8 cellular contexts compared by ENCODE assay signal in the genomic region with DNA sequence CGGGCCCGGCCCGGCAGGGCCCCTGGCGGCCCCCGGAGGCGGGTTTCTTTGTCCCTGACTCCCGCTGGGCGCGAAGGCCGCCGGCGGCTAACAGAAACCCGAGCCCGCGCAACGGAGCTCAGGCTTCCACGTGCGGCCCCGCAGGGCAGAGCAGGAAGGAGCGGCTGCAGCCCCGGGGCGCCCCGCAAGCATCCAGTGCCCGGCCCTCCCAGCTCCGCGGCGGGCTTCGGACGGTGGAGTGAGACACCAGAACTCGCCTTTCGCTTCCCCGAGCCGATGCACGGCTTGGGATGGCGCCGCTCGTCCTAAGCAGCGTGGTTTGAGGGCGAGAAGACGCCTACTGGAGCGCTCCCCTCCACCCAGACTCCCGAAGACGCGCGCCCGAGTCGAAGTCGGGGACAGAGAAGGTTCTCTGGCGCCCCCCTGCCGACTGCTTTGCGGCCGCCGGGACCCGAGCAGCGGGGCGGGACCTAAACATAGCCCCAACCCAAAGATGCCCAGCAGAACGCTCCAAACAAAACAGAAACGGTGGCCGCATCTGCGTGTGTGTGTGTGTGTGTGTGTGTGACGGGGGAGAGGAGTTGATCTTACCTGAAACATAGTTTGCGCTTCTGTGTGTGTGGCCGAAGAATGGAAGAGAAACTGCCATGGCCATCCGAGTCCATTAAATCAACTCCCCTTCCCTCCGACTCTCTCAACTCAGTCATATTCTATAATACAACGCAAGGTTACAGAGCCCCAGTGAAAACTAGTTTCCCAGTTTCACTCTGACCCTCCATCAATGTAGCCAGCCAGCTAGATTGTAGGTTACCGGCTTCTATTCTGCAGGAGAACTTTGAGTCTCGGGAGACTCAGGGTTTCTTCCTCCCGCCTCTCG. TPM values are rescaled to one million over a fixed set of nuclear protein-coding genes. Genes with fewer than 3 reads are reported as not detected.
A peak's percentile ranks its signal among the peaks of the same experiment; 100 is the strongest.
DNase-seq lines count a peak whose midpoint lies in the region; ATAC-seq and TF ChIP-seq lines count a peak whose summit lies in the region.

No MANE protein-coding gene starts in this region.

- ATAC-seq in HG02970 (IDR thresholded peaks at IDR 0.05; ENCODE audit: low FRiP score, unreplicated experiment) = peak; percentile 14
- ATAC-seq in thoracic aorta (ENCODE audit: insufficient number of reproducible peaks, low FRiP score, low read depth) = no peak

- H3K4me1 ChIP-seq in esophagus (ENCODE audit: control insufficient read depth in 2 of 2, insufficient read depth in 2 of 2, low read length in 1 of 2) (peaks cover 2 to 11% of the 10 kb centered on the region in 2 donors), thoracic aorta (ENCODE audit: control insufficient read depth in 1 of 2, low read depth in 2 of 2) (peaks cover 30 to 46% of the 10 kb centered on the region in 2 donors)

- no peak for TF ChIP-seq CTCF in thoracic aorta (IDR thresholded peaks at IDR 0.05)

- H3K27ac ChIP-seq in esophagus (ENCODE audit: low read depth in 2 of 2, low read length in 1 of 2) (no peak overlapping the region), thoracic aorta (no peak overlapping the region)

- peak; percentile 33 to 48 for DNase-seq in stimulated activated CD4-positive, alpha-beta T cell treated with anti-CD3 and anti-CD28 coated beads, Interleukin-12 subunit alpha, Interleukin-12 subunit beta, amount 100 ng/mL, for 24 hours (ENCODE audit: low read depth in 2 of 2)
- no peak for DNase-seq in stimulated activated CD4-positive, alpha-beta T cell treated with anti-CD3 and anti-CD28 coated beads, Interleukin-2, amount 100 ng/mL, for 48 hours
- DNase-seq in NCI-H510A treated with DMSO at 0.1 percent for 48 hours (lab: John Stamatoyannopoulos, UW) (peak; percentile 75), activated T-cell treated with anti-CD3 and anti-CD28 coated beads for 1 hour (ENCODE audit: low read depth) (peak; percentile 56), myocyte (ENCODE audit: low read depth) (peak; percentile 73), thoracic aorta (ENCODE audit: low spot score) (no peak)

- no peaks in the 10 kb centered on the region for H3K36me3 ChIP-seq in esophagus (ENCODE audit: control insufficient read depth in 2 of 2, insufficient read depth in 2 of 2, low read length in 1 of 2)
- H3K36me3 ChIP-seq in thoracic aorta = no peaks in the 10 kb centered on the region

- H3K27me3 ChIP-seq in esophagus (ENCODE audit: control insufficient read depth in 1 of 2, insufficient read depth in 2 of 2, low read length in 2 of 2) (peaks cover 0 to 22% of the 10 kb centered on the region in 2 donors), thoracic aorta (replicated peaks; ENCODE audit: insufficient read depth) (peaks cover 14% of the 10 kb centered on the region)

- H3K4me3 ChIP-seq in esophagus (ENCODE audit: low read depth in 1 of 2, low read length in 2 of 2) (peak overlapping the region; percentile 59 to 60), thoracic aorta (peak overlapping the region; percentile 79)

- H3K9me3 ChIP-seq in esophagus (ENCODE audit: control insufficient read depth in 2 of 2, insufficient read depth in 1 of 2, low read depth in 1 of 2, low read length in 1 of 2) (no peaks in the 10 kb centered on the region), thoracic aorta (no peaks in the 10 kb centered on the region)

- WGBS in esophagus, 2 donors = 0 to 1% methylated on average over 58 to 70 of the region's 70 CpGs

RNA-seq across cellular contexts. Expression of a gene that starts 0.6 kb away (rescaled TPM):
- under 1 TPM; 0.02 TPM for polyA plus RNA-seq in esophagus
- 0.21 and 2.4 TPM in 2 replicates for total RNA-seq in myocyte
- polyA plus RNA-seq in myocyte (2012) = 0.10 TPM
- under 1 TPM in 1 of 2 donors, not detected in 1; 0.27 TPM for total RNA-seq in thoracic aorta

Comparison
In these comparisons a context has a peak if more than half of its experiments do, and no peak if none do; other contexts are left out.
1. DNase-seq: peak in stimulated activated CD4-positive, alpha-beta T cell treated with anti-CD3 and anti-CD28 coated beads, Interleukin-12 subunit alpha, Interleukin-12 subunit beta, amount 100 ng/mL, for 24 hours (2 of 2), NCI-H510A treated with DMSO at 0.1 percent for 48 hours (single experiment), activated T-cell treated with anti-CD3 and anti-CD28 coated beads for 1 hour (single experiment) and myocyte (single experiment); none in stimulated activated CD4-positive, alpha-beta T cell treated with anti-CD3 and anti-CD28 coated beads, Interleukin-2, amount 100 ng/mL, for 48 hours (0 of 2) and thoracic aorta (single experiment).